ENCODE assay signal across 8 cellular contexts in genomic region chr6:11585426-11586016, GRCh38. TPM values are rescaled to one million over a fixed set of nuclear protein-coding genes. Genes with fewer than 3 reads are reported as not detected.
DNase-seq lines count a peak whose midpoint lies in the region; ATAC-seq, FAIRE-seq and TF ChIP-seq lines count a peak whose summit lies in the region.

No MANE protein-coding gene starts in this region.

- no peaks in the 10 kb centered on the region for H3K36me3 ChIP-seq in astrocyte (ENCODE audit: insufficient read depth, low read length)

- no peak overlapping the region for H3K27ac ChIP-seq in astrocyte (ENCODE audit: low read depth, low read length)

- TF ChIP-seq CTCF in NB4 (IDR thresholded peaks at IDR 0.05; ENCODE audit: low read depth, low read length) (peak; percentile 50), astrocyte (IDR thresholded peaks at IDR 0.05; ENCODE audit: insufficient read depth, low read depth, low read length) (peak; percentile 73)

- H4K20me1 ChIP-seq in astrocyte (ENCODE audit: insufficient read depth, low read length), result no peaks in the 10 kb centered on the region

- no peaks in the 10 kb centered on the region for H3K27me3 ChIP-seq in astrocyte (ENCODE audit: insufficient read depth, low read length)

- peak; percentile 6 for DNase-seq in NCI-H510A treated with DMSO at 0.1 percent for 48 hours (lab: John Stamatoyannopoulos, UW)
- no peak for DNase-seq in NCI-H510A (lab: John Stamatoyannopoulos, UW)
- peak; percentile 68 for DNase-seq in NB4 (ENCODE audit: low read depth)
- no peak for DNase-seq in astrocyte (ENCODE audit: low read depth)
- DNase-seq in left lobe of liver (ENCODE audit: low spot score), result no peak
- DNase-seq in activated CD8-positive, alpha-beta memory T cell treated with anti-CD3 and anti-CD28 coated beads, Interleukin-2, amount 50 U/mL, for 48 hours, result no peak
- no peak for DNase-seq in cortex of kidney (lab: John Stamatoyannopoulos, UW)

- peaks cover 35% of the 10 kb centered on the region for H3K4me1 ChIP-seq in astrocyte (ENCODE audit: insufficient read depth, low read length)

- peaks cover 32% of the 10 kb centered on the region for H3K4me1 Mint-ChIP-seq in astrocyte (ENCODE audit: low read depth, unreplicated experiment)

- H3K4me3 ChIP-seq in NB4 (ENCODE audit: low read depth, low read length) (no peak overlapping the region), astrocyte (ENCODE audit: insufficient read depth, low read depth, low read length) (no peak overlapping the region)

- ATAC-seq in left lobe of liver (peak; percentile 82), GM21529 (IDR thresholded peaks at IDR 0.05; ENCODE audit: unreplicated experiment) (no peak)

- H3K9me3 ChIP-seq in astrocyte (ENCODE audit: insufficient read depth, low read depth, low read length), result no peaks in the 10 kb centered on the region

- peak overlapping the region; percentile 24 for H3K27ac Mint-ChIP-seq in astrocyte (ENCODE audit: unreplicated experiment)

- H3K4me3 Mint-ChIP-seq in astrocyte (ENCODE audit: unreplicated experiment), result no peak overlapping the region

- no peak overlapping the region for H3K4me2 ChIP-seq in astrocyte (ENCODE audit: low read length)

- TF ChIP-seq POLR2A in NB4 (IDR thresholded peaks at IDR 0.05; ENCODE audit: extremely low read depth, insufficient read length), result no peak

- H3K79me2 ChIP-seq in astrocyte (ENCODE audit: insufficient read depth, low read length), result no peaks in the 10 kb centered on the region

- H3K27me3 Mint-ChIP-seq in astrocyte (ENCODE audit: low read depth, unreplicated experiment), result no peaks in the 10 kb centered on the region

- FAIRE-seq in astrocyte (lab: Jason Lieb, UNC), result peak; percentile 75

- no peak overlapping the region for H2AFZ ChIP-seq in astrocyte (ENCODE audit: low read depth, low read length)

- H3K36me3 Mint-ChIP-seq in astrocyte (ENCODE audit: low read depth, unreplicated experiment), result peaks cover 3% of the 10 kb centered on the region

- H3K9ac ChIP-seq in astrocyte (ENCODE audit: low read length), result no peak overlapping the region

- H3K9me3 Mint-ChIP-seq in astrocyte (ENCODE audit: unreplicated experiment), result peaks cover 4% of the 10 kb centered on the region

RNA-seq across cellular contexts. Expression of gene TMEM170B, which starts 48.0 kb away (rescaled TPM):
- 1.5 and 2.5 TPM in 2 replicates for total RNA-seq in astrocyte
- total RNA-seq in left lobe of liver, result 4.3 TPM

Comparison
In these comparisons a context has a peak if more than half of its experiments do, and no peak if none do; other contexts are left out.
1. DNase-seq: peak in NCI-H510A treated with DMSO at 0.1 percent for 48 hours (single experiment) and NB4 (single experiment); none in NCI-H510A (single experiment), astrocyte (single experiment), left lobe of liver (single experiment), activated CD8-positive, alpha-beta memory T cell treated with anti-CD3 and anti-CD28 coated beads, Interleukin-2, amount 50 U/mL, for 48 hours (single experiment) and cortex of kidney (single experiment).